Comparison of ENCODE assay signal across 15 cellular contexts in genomic region chr9:38309324-38310195, GRCh38.
DNase-seq lines count a peak whose midpoint lies in the region; ATAC-seq, FAIRE-seq and TF ChIP-seq lines count a peak whose summit lies in the region.
"Had no signal": no experiment of that assay in that cellular context is flagged by ENCODE, and none has a peak within 500 bp of the region (broad histone marks: within the 10 kb centered on the region; RNA-seq: fewer than 3 reads in every experiment).

No MANE protein-coding gene starts in this region.

- 66 to 72% methylated on average over 6 to 9 of the region's 11 CpGs for WGBS in mesodermal cell (ENCODE audit: insufficient coverage in 2 of 2), 2 experiments

- peak overlapping the region in 7 of 11 experiments; percentile 5 to 88 (median 74); a peak in 11 of 22 replicates for H3K4me2 ChIP-seq in BLaER1 treated with 17β-estradiol and CSF1 and Interleukin-3, amounts not matched to agents 10 nM and 100 nM
- H3K4me2 ChIP-seq in astrocyte (ENCODE audit: low read length) = peak overlapping the region; percentile 49

- CTCF ChIA-PET in HEK293 (lab: Yijun Ruan, JAX) = interaction anchor here (1.4 kb wide), 1 partner anchor 46 kb away, joined by 4 read pairs; no protein-coding TSS in a partner anchor

- H3K4me1 ChIP-seq in BLaER1 treated with 17β-estradiol and CSF1 and Interleukin-3, amounts not matched to agents 10 nM and 100 nM = peaks cover 13 to 32% (median 26%) of the 10 kb centered on the region in 10 experiments
- peaks cover 3% of the 10 kb centered on the region; the same call in 1 of the 2 replicates for H3K4me1 ChIP-seq in HEK293 (ENCODE audit: control insufficient read depth, insufficient read depth, low read length)
- peaks cover 20% of the 10 kb centered on the region for H3K4me1 ChIP-seq in astrocyte (ENCODE audit: insufficient read depth, low read length)
- peaks cover 22% of the 10 kb centered on the region for H3K4me1 ChIP-seq in mesodermal cell (ENCODE audit: control insufficient read depth, insufficient read depth, low read length, poor library complexity, severe bottlenecking)

- no peaks in the 10 kb centered on the region for H3K36me3 Mint-ChIP-seq in astrocyte (ENCODE audit: low read depth, unreplicated experiment)
- H3K36me3 Mint-ChIP-seq: natural killer cell treated with Interleukin-12 subunit alpha and Interleukin-12 subunit beta and Interleukin-15 and Interleukin-18, amount 100 ng/mL, for 72 hours; WTC11 had no signal

- H3K27ac ChIP-seq in BLaER1 treated with 17β-estradiol and CSF1 and Interleukin-3, amounts not matched to agents 10 nM and 100 nM = no peak overlapping the region
- H3K27ac ChIP-seq in HEK293 (ENCODE audit: extremely low read depth, low read depth, low read length) (no peak overlapping the region), astrocyte (ENCODE audit: low read depth, low read length) (peak overlapping the region; percentile 3), mesodermal cell (ENCODE audit: low read depth, low read length, severe bottlenecking) (peak overlapping the region; percentile 75)

- no peak overlapping the region for H2AFZ ChIP-seq in astrocyte (ENCODE audit: low read depth, low read length)

- DNase-seq in astrocyte (ENCODE audit: low read depth) = peak; percentile 70
- no peak for DNase-seq in NOMO-1 treated with dmso at 0.1 percent for 144 hours (lab: John Stamatoyannopoulos, UW; ENCODE audit: unreplicated experiment)
- DNase-seq in activated CD4-positive, alpha-beta T cell treated with anti-CD3 and anti-CD28 coated beads, Interleukin-2, amount 50 U/mL, for 1 hour = no peak
- DNase-seq in NCI-H748 treated with DMSO at 0.1 percent for 48 hours (lab: John Stamatoyannopoulos, UW) = no peak
- DNase-seq: CD4-positive, alpha-beta T cell; effector CD4-positive, alpha-beta T cell; NCI-H1105; substantia nigra had no signal

- peaks cover 22% of the 10 kb centered on the region for H3K4me1 Mint-ChIP-seq in astrocyte (ENCODE audit: low read depth, unreplicated experiment)

- peaks cover 0 to 10% (median 0%) of the 10 kb centered on the region in 11 experiments; a peak in 4 of 22 replicates for H3K9me3 ChIP-seq in BLaER1 treated with 17β-estradiol and CSF1 and Interleukin-3, amounts not matched to agents 10 nM and 100 nM (replicated peaks in 1 of 11)
- no peaks in the 10 kb centered on the region for H3K9me3 ChIP-seq in HEK293 (ENCODE audit: control insufficient read depth, insufficient read depth, low read depth, low read length)
- H3K9me3 ChIP-seq in astrocyte (ENCODE audit: insufficient read depth, low read depth, low read length) = no peaks in the 10 kb centered on the region
- H3K9me3 ChIP-seq in mesodermal cell (ENCODE audit: control insufficient read depth, low read length) = no peaks in the 10 kb centered on the region

- no peak overlapping the region for H3K4me3 ChIP-seq in BLaER1 treated with 17β-estradiol and CSF1 and Interleukin-3, amounts not matched to agents 10 nM and 100 nM
- no peak overlapping the region for H3K4me3 ChIP-seq in HEK293 (ENCODE audit: low read depth, low read length)
- H3K4me3 ChIP-seq in astrocyte (ENCODE audit: insufficient read depth, low read depth, low read length) = no peak overlapping the region
- H3K4me3 ChIP-seq in mesodermal cell (ENCODE audit: extremely low read depth, insufficient read depth, low read length, poor library complexity, severe bottlenecking) = no peak overlapping the region

- H3K9ac ChIP-seq in BLaER1 treated with 17β-estradiol and CSF1 and Interleukin-3, amounts not matched to agents 10 nM and 100 nM = no peak overlapping the region
- no peak overlapping the region for H3K9ac ChIP-seq in astrocyte (ENCODE audit: low read length)

- H4K20me1 ChIP-seq in BLaER1 treated with 17β-estradiol and CSF1 and Interleukin-3, amounts not matched to agents 10 nM and 100 nM = peaks cover 0 to 6% (median 0%) of the 10 kb centered on the region in 11 experiments; a peak in 1 of 22 replicates
- no peaks in the 10 kb centered on the region for H4K20me1 ChIP-seq in astrocyte (ENCODE audit: insufficient read depth, low read length)

- H3K79me2 ChIP-seq in astrocyte (ENCODE audit: insufficient read depth, low read length) = no peaks in the 10 kb centered on the region

- POLR2A ChIA-PET in HEK293 (lab: Yijun Ruan, JAX) = no interaction called here

- ATAC-seq in GM19035 (IDR thresholded peaks at IDR 0.05; ENCODE audit: unreplicated experiment) = no peak
- ATAC-seq: left lobe of liver; natural killer cell treated with Interleukin-12 subunit alpha and Interleukin-12 subunit beta and Interleukin-15 and Interleukin-18, amount 100 ng/mL, for 72 hours; WTC11 had no signal

- no peak for FAIRE-seq in astrocyte (lab: Jason Lieb, UNC)

- H3K27me3 ChIP-seq in BLaER1 treated with 17β-estradiol and CSF1 and Interleukin-3, amounts not matched to agents 10 nM and 100 nM = no peaks in the 10 kb centered on the region
- H3K27me3 ChIP-seq in astrocyte (ENCODE audit: insufficient read depth, low read length) = peaks cover 5% of the 10 kb centered on the region

- peaks cover 17% of the 10 kb centered on the region for H3K27me3 Mint-ChIP-seq in astrocyte (ENCODE audit: low read depth, unreplicated experiment)

- peaks cover 2% of the 10 kb centered on the region for H3K9me3 Mint-ChIP-seq in astrocyte (ENCODE audit: unreplicated experiment)
- H3K9me3 Mint-ChIP-seq: CD4-positive, alpha-beta T cell; natural killer cell treated with Interleukin-12 subunit alpha and Interleukin-12 subunit beta and Interleukin-15 and Interleukin-18, amount 100 ng/mL, for 72 hours; WTC11 had no signal

- peak overlapping the region; percentile 80 for H3K27ac Mint-ChIP-seq in astrocyte (ENCODE audit: unreplicated experiment)
- H3K27ac Mint-ChIP-seq: CD4-positive, alpha-beta T cell; natural killer cell treated with Interleukin-12 subunit alpha and Interleukin-12 subunit beta and Interleukin-15 and Interleukin-18, amount 100 ng/mL, for 72 hours; WTC11 had no signal

- no peak overlapping the region for H3K4me3 Mint-ChIP-seq in astrocyte (ENCODE audit: unreplicated experiment)
- H3K4me3 Mint-ChIP-seq: CD4-positive, alpha-beta T cell; natural killer cell treated with Interleukin-12 subunit alpha and Interleukin-12 subunit beta and Interleukin-15 and Interleukin-18, amount 100 ng/mL, for 72 hours; WTC11 had no signal

- no peaks in the 10 kb centered on the region for H3K36me3 ChIP-seq in BLaER1 treated with 17β-estradiol and CSF1 and Interleukin-3, amounts not matched to agents 10 nM and 100 nM
- H3K36me3 ChIP-seq in HEK293 (ENCODE audit: control insufficient read depth in 2 of 2, insufficient read depth in 1 of 2, low read length in 2 of 2) (no peaks in the 10 kb centered on the region), astrocyte (ENCODE audit: insufficient read depth, low read length) (no peaks in the 10 kb centered on the region), mesodermal cell (ENCODE audit: control insufficient read depth, insufficient read depth, low read length) (no peaks in the 10 kb centered on the region)

- TF ChIP-seq CTCF in HEK293 (tag by site-specific recombination; IDR thresholded peaks at IDR 0.05) (no peak), astrocyte (IDR thresholded peaks at IDR 0.05; ENCODE audit: insufficient read depth, low read depth, low read length) (no peak)

TF ChIP-seq in HEK293, 187 proteins besides CTCF, POLR2A, EP300 and RAD21 (continues in another document):
- TF ChIP-seq ZNF514 (tag by site-specific recombination; IDR thresholded peaks at IDR 0.05) (no peak), BCL6B (tag by site-specific recombination; IDR thresholded peaks at IDR 0.05) (no peak), ZNF169 (tag by site-specific recombination; IDR thresholded peaks at IDR 0.05) (no peak), ZNF16 (tag by site-specific recombination; IDR thresholded peaks at IDR 0.05; ENCODE audit: low read depth) (no peak), ZNF449 (tag by site-specific recombination; IDR thresholded peaks at IDR 0.05) (peak; percentile 98), ZNF837 (tag by site-specific recombination; IDR thresholded peaks at IDR 0.05) (no peak), PRDM6 (tag by site-specific recombination; IDR thresholded peaks at IDR 0.05) (peak; percentile 86), ZNF830 (tag by site-specific recombination; IDR thresholded peaks at IDR 0.05; ENCODE audit: low read depth) (no peak), ZSCAN16 (tag by site-specific recombination; IDR thresholded peaks at IDR 0.05) (no peak)

Comparison
In these comparisons a context has a peak if more than half of its experiments do, and no peak if none do; other contexts are left out.
1. H3K27ac ChIP-seq: peak in astrocyte (single experiment) and mesodermal cell (single experiment); none in BLaER1 treated with 17β-estradiol and CSF1 and Interleukin-3, amounts not matched to agents 10 nM and 100 nM (0 of 11) and HEK293 (single experiment).